23 cellular contexts compared by ENCODE assay signal in the genomic region with DNA sequence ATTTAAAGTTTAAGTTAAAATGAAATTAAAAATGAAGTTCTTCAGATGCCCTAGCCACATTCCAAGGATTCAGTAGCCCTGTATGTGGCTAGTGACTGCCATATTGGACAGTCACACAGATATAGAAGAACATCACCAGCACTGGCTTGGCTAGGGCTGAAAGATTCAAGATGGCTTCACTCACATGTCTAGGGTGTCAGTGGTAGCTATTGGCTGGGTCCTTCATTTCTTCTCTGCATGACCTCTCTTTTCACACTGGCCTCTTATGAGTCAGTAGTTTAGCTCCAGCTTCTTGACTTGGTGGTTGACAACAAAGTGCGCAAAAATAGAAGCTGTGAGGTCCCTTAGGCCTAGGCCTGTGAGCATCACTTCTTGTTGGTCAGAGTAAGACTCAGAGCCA. TPM values are rescaled to one million over a fixed set of nuclear protein-coding genes. Genes with fewer than 3 reads are reported as not detected.
A peak's percentile ranks its signal among the peaks of the same experiment; 100 is the strongest.
DNase-seq lines count a peak whose midpoint lies in the region; ATAC-seq and TF ChIP-seq lines count a peak whose summit lies in the region.
"Had no signal": no experiment of that assay in that cellular context is flagged by ENCODE, and none has a peak within 500 bp of the region (broad histone marks: within the 10 kb centered on the region; RNA-seq: fewer than 3 reads in every experiment).

No MANE protein-coding gene starts in this region.

- H3K36me3 Mint-ChIP-seq in CD4-positive, alpha-beta memory T cell = peaks cover 4 to 5% of the 10 kb centered on the region in 2 donors
- H3K36me3 Mint-ChIP-seq in GM23338 (ENCODE audit: low read depth) (no peaks in the 10 kb centered on the region; the same call in 2 of the 3 replicates), neural crest cell (ENCODE audit: low read depth) (no peaks in the 10 kb centered on the region), T-cell (no peaks in the 10 kb centered on the region)

- no peak overlapping the region for H3K4me3 ChIP-seq in CD4-positive, alpha-beta memory T cell (ENCODE audit: low read length in 2 of 2)
- H3K4me3 ChIP-seq in GM23338 (no peak overlapping the region), Panc1 (ENCODE audit: low read depth in 2 of 2, low read length in 2 of 2) (no peak overlapping the region)

- peaks cover 27 to 70% (median 51%) of the 10 kb centered on the region in 4 donors for H3K4me1 Mint-ChIP-seq in CD4-positive, alpha-beta memory T cell
- H3K4me1 Mint-ChIP-seq in GM23338 = peaks cover 10% of the 10 kb centered on the region; the same call in 2 of the 3 replicates
- H3K4me1 Mint-ChIP-seq in neural crest cell = peaks cover 25% of the 10 kb centered on the region
- peaks cover 37 to 57% (median 41%) of the 10 kb centered on the region in 3 donors for H3K4me1 Mint-ChIP-seq in T-cell

- peaks cover 49% of the 10 kb centered on the region for H3K4me1 ChIP-seq in CD4-positive, alpha-beta memory T cell (ENCODE audit: insufficient read depth, low read length)
- peaks cover 9% of the 10 kb centered on the region for H3K4me1 ChIP-seq in GM23338 (ENCODE audit: insufficient read depth)
- peaks cover 8% of the 10 kb centered on the region for H3K4me1 ChIP-seq in Panc1 (ENCODE audit: control insufficient read depth, insufficient read depth, low read length)

- H4K20me1 ChIP-seq in GM23338 (replicated peaks; ENCODE audit: insufficient read depth) = 0 out of 2 replicates have a peak, but pooled peaks cover 20% of the 10 kb centered on the region

- H3K9me2 ChIP-seq in GM23338 (ENCODE audit: insufficient read depth) = no peaks in the 10 kb centered on the region

- no peak overlapping the region for H3K27ac ChIP-seq in CD4-positive, alpha-beta memory T cell (ENCODE audit: low read depth, low read length)
- H3K27ac ChIP-seq in GM23338 (ENCODE audit: low read depth) (no peak overlapping the region), Panc1 (ENCODE audit: low read length) (peak overlapping the region; percentile 7; the same call in 1 of the 2 replicates)
- H3K27ac ChIP-seq: KMS-11, RWPE1 had no signal

- in situ Hi-C loops in Panc1 (cut with HindIII; ENCODE audit: low pct_unique_long_range_greater_than_20kb, low sequenced_read_pairs) = no loop called here

- DNase-seq in CD4-positive, alpha-beta memory T cell = no peak
- DNase-seq in GM23338 (ENCODE audit: low spot score) (no peak), Panc1 (ENCODE audit: low read depth, low spot score) (no peak), neural crest cell (ENCODE audit: low read depth, low spot score) (no peak), NCI-H2171 treated with DMSO at 0.1 percent for 48 hours (lab: John Stamatoyannopoulos, UW) (no peak), T-cell (no peak), NCI-H1105 (lab: John Stamatoyannopoulos, UW) (no peak)
- DNase-seq: DMS153; H9; NCI-H1092; NCI-H1436 treated with DMSO at 0.1 percent for 48 hours; NCI-H187 treated with DMSO at 0.1 percent for 48 hours; NCI-H446 treated with DMSO at 0.1 percent for 48 hours; NCI-H526; NCI-H82; NK-92 treated with Interleukin-12 subunit alpha and Interleukin-12 subunit beta, amount 100 ng/mL, for 24 hours; SHP77 had no signal

- 0 out of 2 replicates have a peak overlapping the region, but pooled peaks have one; percentile 24 for H2AFZ ChIP-seq in GM23338

- peak overlapping the region in 1 of 8 donors; percentile 14 for H3K4me3 Mint-ChIP-seq in CD4-positive, alpha-beta memory T cell
- no peak overlapping the region for H3K4me3 Mint-ChIP-seq in GM23338
- H3K4me3 Mint-ChIP-seq in neural crest cell = peak overlapping the region; percentile 95
- no peak overlapping the region for H3K4me3 Mint-ChIP-seq in T-cell

- intact Hi-C loops in CD4-positive, alpha-beta memory T cell (cut with micrococcal nuclease) = no loop called here
- intact Hi-C loops in Panc1 (cut with micrococcal nuclease; ENCODE audit: unreplicated experiment) = no loop called here

- ATAC-seq in GM23338 (no peak), Panc1 (no peak), T-cell (replicated peaks in 1 of 4) (no peak), HG03571 (IDR thresholded peaks at IDR 0.05; ENCODE audit: unreplicated experiment) (no peak)

- peaks cover 4% of the 10 kb centered on the region for H3K36me3 ChIP-seq in CD4-positive, alpha-beta memory T cell (ENCODE audit: insufficient read depth, low read length)
- H3K36me3 ChIP-seq in GM23338 (ENCODE audit: insufficient read depth) (no peaks in the 10 kb centered on the region), Panc1 (ENCODE audit: control insufficient read depth, insufficient read depth, low read length) (peaks cover 9% of the 10 kb centered on the region; the same call in 1 of the 2 replicates)

- no peaks in the 10 kb centered on the region for H3K9me3 ChIP-seq in CD4-positive, alpha-beta memory T cell (ENCODE audit: control insufficient read depth in 1 of 2, low read length in 2 of 2)
- no peaks in the 10 kb centered on the region for H3K9me3 ChIP-seq in Panc1 (ENCODE audit: control insufficient read depth, insufficient read depth, low read depth, low read length)

- H3K79me2 ChIP-seq in GM23338 (replicated peaks; ENCODE audit: insufficient read depth) = peaks cover 29% of the 10 kb centered on the region

- no peak overlapping the region for H3K4me2 ChIP-seq in GM23338
- H3K4me2 ChIP-seq: KMS-11 had no signal

- BruUV-seq in Panc1 (replicated peaks; lab: Mats Ljungman, UMichigan) = no TSS peak

- H3F3A ChIP-seq in GM23338 (replicated peaks; ENCODE audit: low read depth) = no peaks in the 10 kb centered on the region

- H3K27me3 Mint-ChIP-seq in CD4-positive, alpha-beta memory T cell = peaks cover 0 to 1% of the 10 kb centered on the region in 2 donors
- peaks cover 7% of the 10 kb centered on the region for H3K27me3 Mint-ChIP-seq in GM23338 (ENCODE audit: insufficient read depth, low read depth, poor library complexity)
- H3K27me3 Mint-ChIP-seq in neural crest cell (ENCODE audit: low read depth) = no peaks in the 10 kb centered on the region
- H3K27me3 Mint-ChIP-seq in T-cell = no peaks in the 10 kb centered on the region

- CTCF ChIA-PET in CD4-positive, alpha-beta memory T cell (lab: Charles Lee; ENCODE audit: partially characterized antibody) = interaction anchor here (1.4 to 1.8 kb wide), 2 partner anchors 10 to 40 kb away, joined by 3 to 5 read pairs; no protein-coding TSS in a partner anchor
- CTCF ChIA-PET in Panc1 (lab: Charles Lee) (no interaction called here), T-cell (lab: Charles Lee) (interaction anchor here in 1 of 2 donors (1.4 kb wide), 1 partner anchor 426 kb away, joined by 3 read pairs; no protein-coding TSS in a partner anchor)

- no peaks in the 10 kb centered on the region for H3K27me3 ChIP-seq in CD4-positive, alpha-beta memory T cell (ENCODE audit: insufficient read depth, low read length)
- H3K27me3 ChIP-seq in GM23338 (ENCODE audit: insufficient read depth) (no peaks in the 10 kb centered on the region), Panc1 (ENCODE audit: control insufficient read depth, insufficient read depth, low read length) (no peaks in the 10 kb centered on the region)

- peaks cover 0 to 3% (median 0%) of the 10 kb centered on the region in 8 donors for H3K9me3 Mint-ChIP-seq in CD4-positive, alpha-beta memory T cell
- H3K9me3 Mint-ChIP-seq in GM23338 (no peaks in the 10 kb centered on the region; the same call in 2 of the 3 replicates), neural crest cell (no peaks in the 10 kb centered on the region), T-cell (no peaks in the 10 kb centered on the region)
- H3K9me3 Mint-ChIP-seq: H9 had no signal

- H3K27ac Mint-ChIP-seq in CD4-positive, alpha-beta memory T cell = peak overlapping the region in 4 of 7 donors; percentile 12 to 87 (median 34)
- H3K27ac Mint-ChIP-seq in GM23338 (no peak overlapping the region), neural crest cell (ENCODE audit: unreplicated experiment) (no peak overlapping the region), T-cell (no peak overlapping the region)
- H3K27ac Mint-ChIP-seq: H9 had no signal

- no peak for TF ChIP-seq CTCF in GM23338 (conservative IDR thresholded peaks at IDR 0.05; ENCODE audit: low read depth in 2 of 2)
- no peak for TF ChIP-seq CTCF in Panc1 (IDR thresholded peaks at IDR 0.05)
- no peak for TF ChIP-seq CTCF in neural crest cell (conservative IDR thresholded peaks at IDR 0.05)

- POLR2A ChIA-PET in CD4-positive, alpha-beta memory T cell (lab: Charles Lee; ENCODE audit: partially characterized antibody) = interaction anchor here (0.6 to 8.4 kb wide), 3 partner anchors 15 to 33 kb away, joined by 3 to 98 read pairs (median 5); a partner anchor contains a TSS
- POLR2A ChIA-PET in Panc1 (lab: Charles Lee) (no interaction called here), T-cell (lab: Charles Lee) (interaction anchor here in 1 of 2 donors (0.5 to 1.2 kb wide), 2 partner anchors 10 to 25 kb away, joined by 3 to 6 read pairs; no protein-coding TSS in a partner anchor)

TF ChIP-seq in GM23338, 12 proteins besides CTCF, POLR2A, EP300 and RAD21 (continues in another document):
- TF ChIP-seq CREB1 (CRISPR knock-in tag; IDR thresholded peaks at IDR 0.05; ENCODE audit: low read depth) (no peak), STAT1 (IDR thresholded peaks at IDR 0.05; ENCODE audit: unreplicated experiment) (no peak), JUNB (IDR thresholded peaks at IDR 0.05; ENCODE audit: unreplicated experiment) (no peak), POLR2AphosphoS5 (IDR thresholded peaks at IDR 0.05; ENCODE audit: low read depth) (no peak)
- TF ChIP-seq, protein P1, sequence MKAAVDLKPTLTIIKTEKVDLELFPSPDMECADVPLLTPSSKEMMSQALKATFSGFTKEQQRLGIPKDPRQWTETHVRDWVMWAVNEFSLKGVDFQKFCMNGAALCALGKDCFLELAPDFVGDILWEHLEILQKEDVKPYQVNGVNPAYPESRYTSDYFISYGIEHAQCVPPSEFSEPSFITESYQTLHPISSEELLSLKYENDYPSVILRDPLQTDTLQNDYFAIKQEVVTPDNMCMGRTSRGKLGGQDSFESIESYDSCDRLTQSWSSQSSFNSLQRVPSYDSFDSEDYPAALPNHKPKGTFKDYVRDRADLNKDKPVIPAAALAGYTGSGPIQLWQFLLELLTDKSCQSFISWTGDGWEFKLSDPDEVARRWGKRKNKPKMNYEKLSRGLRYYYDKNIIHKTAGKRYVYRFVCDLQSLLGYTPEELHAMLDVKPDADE (IDR thresholded peaks at IDR 0.05) = no peak

RNA-seq across cellular contexts. Expression of a gene that starts 1.7 kb away (rescaled TPM):
- total RNA-seq in CD4-positive, alpha-beta memory T cell = 10 to 100 TPM; 60.2 to 73.4 TPM
- 100 to 1,000 TPM in 1 of 2 donors, 10 to 100 TPM in 1; 64.2 to 104 TPM for polyA plus RNA-seq in CD4-positive, alpha-beta memory T cell
- 47.9 and 49.7 TPM in 2 replicates for total RNA-seq in GM23338 (2014; rRNA removed; shearing (Covaris generic))
- polyA plus RNA-seq in GM23338 (2016; fragmentation: Nextera tagmentation; extraction: Ambion mirVana) = 73.0 and 85.5 TPM in 2 replicates
- total RNA-seq in Panc1 (2021; ENCODE audit: unreplicated experiment) (97.5 TPM), neural crest cell (125 and 150 TPM in 2 replicates), T-cell (10 to 100 TPM; 54.6 to 66.0 (median 58.6) TPM)
- 39.0 TPM for polyA plus RNA-seq in Panc1 (2012; ENCODE audit: insufficient read length)

RNA-seq across cellular contexts. Expression of a gene that starts 18.4 kb away (rescaled TPM):
- not detected for total RNA-seq in CD4-positive, alpha-beta memory T cell
- not detected for polyA plus RNA-seq in CD4-positive, alpha-beta memory T cell
- not detected in 2 replicates for total RNA-seq in GM23338 (2014; rRNA removed; shearing (Covaris generic))
- polyA plus RNA-seq in GM23338 (2016; fragmentation: Nextera tagmentation; extraction: Ambion mirVana) = 0.44 and 2.5 TPM in 2 replicates
- total RNA-seq in Panc1 (2021; ENCODE audit: unreplicated experiment) (0.49 TPM), neural crest cell (not detected in 2 replicates), T-cell (not detected)
- polyA plus RNA-seq in Panc1 (2012; ENCODE audit: insufficient read length) = not detected
- total RNA-seq: A673, SK-MEL-5 had no signal
- polyA plus RNA-seq: CD14-positive monocyte had no signal

Comparison
In these comparisons a context has a peak if more than half of its experiments do, and no peak if none do; other contexts are left out.
1. H3K27ac Mint-ChIP-seq: peak in CD4-positive, alpha-beta memory T cell (4 of 7); none in GM23338 (single experiment), neural crest cell (single experiment) and T-cell (0 of 2).